In genomic region chr16:57537194-57537505, GRCh38 we compare ENCODE assay signal across 11 cellular contexts. TPM values are rescaled to one million over a fixed set of nuclear protein-coding genes. Genes with fewer than 3 reads are reported as not detected.
DNase-seq lines count a peak whose midpoint lies in the region; ATAC-seq and TF ChIP-seq lines count a peak whose summit lies in the region.
"Had no signal": no experiment of that assay in that cellular context is flagged by ENCODE, and none has a peak within 500 bp of the region (broad histone marks: within the 10 kb centered on the region; RNA-seq: fewer than 3 reads in every experiment).

No MANE protein-coding gene starts in this region.

- H3K4me1 Mint-ChIP-seq in activated CD8-positive, alpha-beta T cell treated with anti-CD3 and anti-CD28 coated beads for 36 hours (ENCODE audit: low read depth) = peaks cover 71% of the 10 kb centered on the region

- H3K4me1 ChIP-seq in SK-N-SH (ENCODE audit: control insufficient read depth in 1 of 2, insufficient read depth in 2 of 2, low read depth in 1 of 2, low read length in 1 of 2) (peaks cover 14 to 40% of the 10 kb centered on the region in 2 experiments; a peak in 2 of 4 replicates), iPS-20b (ENCODE audit: insufficient read depth, low read length) (peaks cover 25% of the 10 kb centered on the region; the same call in 1 of the 2 replicates), stomach smooth muscle (ENCODE audit: control insufficient read depth, insufficient read depth, low read length) (peaks cover 36% of the 10 kb centered on the region)

- H3K9ac ChIP-seq in SK-N-SH (no peak overlapping the region), iPS-20b (ENCODE audit: low read depth, low read length) (peak overlapping the region; percentile 84; the same call in 1 of the 2 replicates), stomach smooth muscle (ENCODE audit: low read length in 2 of 2) (peak overlapping the region; percentile 74 to 75)

- H3K36me3 ChIP-seq in SK-N-SH (replicated peaks in 1 of 2; ENCODE audit: control insufficient read depth in 1 of 2, insufficient read depth in 2 of 2, low read length in 1 of 2) (peaks cover 0 to 4% of the 10 kb centered on the region in 2 experiments), iPS-20b (ENCODE audit: insufficient read depth, low read depth, low read length) (no peaks in the 10 kb centered on the region), stomach smooth muscle (ENCODE audit: control insufficient read depth in 2 of 2, insufficient read depth in 2 of 2, low read length in 2 of 2) (no peaks in the 10 kb centered on the region)

- H3K27ac ChIP-seq in SK-N-SH (ENCODE audit: low read depth in 2 of 2, low read length in 1 of 2) (no peak overlapping the region), iPS-20b (ENCODE audit: low read length) (no peak overlapping the region), stomach smooth muscle (ENCODE audit: low read length) (no peak overlapping the region)
- H3K27ac ChIP-seq: 22Rv1 had no signal

- H3K27me3 Mint-ChIP-seq in activated CD8-positive, alpha-beta T cell treated with anti-CD3 and anti-CD28 coated beads for 36 hours = no peaks in the 10 kb centered on the region

- intact Hi-C loops in activated CD8-positive, alpha-beta T cell treated with anti-CD3 and anti-CD28 coated beads for 36 hours (cut with micrococcal nuclease) = loop anchor here (5.0 kb wide), 1 partner anchor 50 kb away; the partner anchor contains the start of gene DOK4

- H3K4me2 ChIP-seq in SK-N-SH = peak overlapping the region; percentile 87

- no peak for ATAC-seq in SK-N-SH treated with all-trans-retinoic acid at 6 μM for 48 hours
- ATAC-seq in activated CD8-positive, alpha-beta T cell treated with anti-CD3 and anti-CD28 coated beads for 36 hours = no peak

- no peak for TF ChIP-seq EP300 in SK-N-SH (IDR thresholded peaks at IDR 0.05; ENCODE audit: borderline replicate concordance in 1 of 2, low read depth in 1 of 2, low read length in 1 of 2)

- no peak for TF ChIP-seq RAD21 in SK-N-SH (IDR thresholded peaks at IDR 0.05; ENCODE audit: low read length)

- 92% methylated on average over 8 of the region's 8 CpGs for WGBS in SK-N-SH (ENCODE audit: low lambda C conversion rate)

- H2AFZ ChIP-seq in SK-N-SH (ENCODE audit: low read depth) = no peak overlapping the region; the same call in 1 of the 2 replicates

- H3K9me3 Mint-ChIP-seq in activated CD8-positive, alpha-beta T cell treated with anti-CD3 and anti-CD28 coated beads for 36 hours = no peaks in the 10 kb centered on the region

- POLR2A ChIA-PET in SK-N-SH (lab: Yijun Ruan, JAX) = interaction anchor here (0.8 kb wide), 1 partner anchor 90 kb away, joined by 4 read pairs; the partner anchor contains the start of genes CIAPIN1 and COQ9
- POLR2A ChIA-PET in activated CD8-positive, alpha-beta T cell treated with anti-CD3 and anti-CD28 coated beads for 36 hours (lab: Charles Lee) = interaction anchor here (0.6 to 1.9 kb wide), 16 partner anchors 9 to 624 kb away, joined by 3 to 8 read pairs (median 4); partner anchors contain the start of gene KATNB1

- no peaks in the 10 kb centered on the region for H3K36me3 Mint-ChIP-seq in activated CD8-positive, alpha-beta T cell treated with anti-CD3 and anti-CD28 coated beads for 36 hours (ENCODE audit: low read depth)

- TF ChIP-seq CTCF in SK-N-SH (IDR thresholded peaks at IDR 0.05) = no peak
- no peak for TF ChIP-seq CTCF in activated CD8-positive, alpha-beta T cell treated with anti-CD3 and anti-CD28 coated beads for 36 hours (IDR thresholded peaks at IDR 0.05)

- H3K4me3 ChIP-seq in SK-N-SH (ENCODE audit: low read depth in 2 of 2, low read length in 1 of 2) (peak overlapping the region in 1 of 2 experiments; percentile 78; a peak in 1 of 4 replicates), iPS-20b (ENCODE audit: low read length) (peak overlapping the region; percentile 79), stomach smooth muscle (ENCODE audit: low read length in 2 of 2) (peak overlapping the region; percentile 81 to 84)

- H4K20me1 ChIP-seq in SK-N-SH (ENCODE audit: insufficient read depth) = no peaks in the 10 kb centered on the region

- peak overlapping the region; percentile 79 for H3K4me3 Mint-ChIP-seq in activated CD8-positive, alpha-beta T cell treated with anti-CD3 and anti-CD28 coated beads for 36 hours

- CTCF ChIA-PET in SK-N-SH (lab: Yijun Ruan, JAX) = interaction anchor here (0.8 to 3.4 kb wide), 5 partner anchors 10 to 119 kb away, joined by 3 to 27 read pairs (median 10); partner anchors contain the start of gene POLR2C
- CTCF ChIA-PET in activated CD8-positive, alpha-beta T cell treated with anti-CD3 and anti-CD28 coated beads for 36 hours (lab: Charles Lee) = interaction anchor here (0.8 to 2.5 kb wide), 12 partner anchors 9 to 238 kb away, joined by 3 to 13 read pairs (median 4); partner anchors contain the start of genes CIAPIN1, COQ9, DOK4 and POLR2C

- no peaks in the 10 kb centered on the region for H3K9me3 ChIP-seq in SK-N-SH
- H3K9me3 ChIP-seq in iPS-20b (ENCODE audit: insufficient read depth, low read depth, low read length) = no peaks in the 10 kb centered on the region
- H3K9me3 ChIP-seq in stomach smooth muscle (ENCODE audit: control insufficient read depth in 2 of 2, low read length in 2 of 2) = no peaks in the 10 kb centered on the region

- H3K27me3 ChIP-seq in SK-N-SH (ENCODE audit: insufficient read depth) (no peaks in the 10 kb centered on the region), iPS-20b (ENCODE audit: insufficient read depth, low read length) (no peaks in the 10 kb centered on the region), stomach smooth muscle (ENCODE audit: control insufficient read depth in 1 of 2, insufficient read depth in 2 of 2, low read length in 2 of 2) (no peaks in the 10 kb centered on the region)

- DNase-seq in SK-N-SH (no peak), NCI-H2107 treated with DMSO at 0.1 percent for 48 hours (lab: John Stamatoyannopoulos, UW; ENCODE audit: unreplicated experiment) (no peak)
- DNase-seq in activated CD8-positive, alpha-beta T cell treated with anti-CD3 and anti-CD28 coated beads for 36 hours = no peak
- DNase-seq in stimulated activated CD4-positive, alpha-beta T cell treated with anti-CD3 and anti-CD28 coated beads, Interleukin-4, amount 100 ng/mL, for 1 hour = no peak
- no peak for DNase-seq in activated CD4-positive, CD25-positive, alpha-beta regulatory T cell (lab: John Stamatoyannopoulos, UW)
- DNase-seq: hippocampal formation, SIG-M5 had no signal

- H3K27ac Mint-ChIP-seq in activated CD8-positive, alpha-beta T cell treated with anti-CD3 and anti-CD28 coated beads for 36 hours = peak overlapping the region; percentile 95

- H3K79me2 ChIP-seq in SK-N-SH (ENCODE audit: insufficient read depth) = peaks cover 9% of the 10 kb centered on the region; the same call in 1 of the 2 replicates

- peaks cover 4% of the 10 kb centered on the region for H3F3A ChIP-seq in SK-N-SH (replicated peaks; ENCODE audit: insufficient read depth)

- no peaks in the 10 kb centered on the region for H3K9me2 ChIP-seq in SK-N-SH

TF ChIP-seq in SK-N-SH, 30 proteins besides CTCF, POLR2A, EP300 and RAD21 (continues in another document):
- no peak for TF ChIP-seq SMC3 (IDR thresholded peaks at IDR 0.05; ENCODE audit: low read depth, low read length)
- no peak for TF ChIP-seq RXRA (IDR thresholded peaks at IDR 0.05; ENCODE audit: borderline replicate concordance, low read depth)
- TF ChIP-seq FOSL2 (IDR thresholded peaks at IDR 0.05; ENCODE audit: borderline replicate concordance, low read depth) = no peak

TF ChIP-seq in SK-N-SH treated with all-trans-retinoic acid at 6 μM for 48 hours, 23 proteins besides CTCF, POLR2A, EP300 and RAD21:
- TF ChIP-seq BACH2 (CRISPR knock-in tag; IDR thresholded peaks at IDR 0.05; ENCODE audit: borderline replicate concordance) = no peak

RNA-seq across cellular contexts. Expression of gene CCDC102A, which starts 0.8 kb away (rescaled TPM):
- polyA plus RNA-seq in SK-N-SH (2012; rRNA removed) = 17.5 and 26.2 TPM in 2 replicates
- polyA plus RNA-seq in SK-N-SH (2012; cell fraction: cytosol; rRNA removed) = 13.1 and 17.1 TPM in 2 replicates
- polyA plus RNA-seq in SK-N-SH (2012; cell fraction: nucleus; rRNA removed) = 20.7 and 31.8 TPM in 2 replicates
- total RNA-seq in activated CD8-positive, alpha-beta T cell treated with anti-CD3 and anti-CD28 coated beads for 36 hours = 1 to 10 TPM; 7.1 to 7.9 TPM

RNA-seq across cellular contexts. Expression of gene ADGRG5, which starts 5.3 kb away (rescaled TPM):
- 0.02 and 0.03 TPM in 2 replicates for polyA plus RNA-seq in SK-N-SH (2012; rRNA removed)
- polyA plus RNA-seq in SK-N-SH (2012; cell fraction: cytosol; rRNA removed) = under 0.01 TPM in 2 replicates
- 0.04 and 0.05 TPM in 2 replicates for polyA plus RNA-seq in SK-N-SH (2012; cell fraction: nucleus; rRNA removed)
- 1 to 10 TPM; 4.8 to 5.5 TPM for total RNA-seq in activated CD8-positive, alpha-beta T cell treated with anti-CD3 and anti-CD28 coated beads for 36 hours

RNA-seq across cellular contexts. Expression of gene DOK4, which starts 50.9 kb away (rescaled TPM):
- 28.4 and 36.9 TPM in 2 replicates for polyA plus RNA-seq in SK-N-SH (2012; rRNA removed)
- polyA plus RNA-seq in SK-N-SH (2012; cell fraction: cytosol; rRNA removed) = 15.8 and 25.8 TPM in 2 replicates
- polyA plus RNA-seq in SK-N-SH (2012; cell fraction: nucleus; rRNA removed) = 45.1 and 47.5 TPM in 2 replicates
- 1 to 10 TPM; 4.6 to 5.1 TPM for total RNA-seq in activated CD8-positive, alpha-beta T cell treated with anti-CD3 and anti-CD28 coated beads for 36 hours
